In genomic region chr19:19591133-19591825, GRCh38 we compare ENCODE assay signal across 8 cellular contexts. TPM values are rescaled to one million over a fixed set of nuclear protein-coding genes. Genes with fewer than 3 reads are reported as not detected.
DNase-seq lines count a peak whose midpoint lies in the region; ATAC-seq and TF ChIP-seq lines count a peak whose summit lies in the region.

No MANE protein-coding gene starts in this region.

- TF ChIP-seq CTCF in chondrocyte (IDR thresholded peaks at IDR 0.05) (no peak), natural killer cell (IDR thresholded peaks at IDR 0.05) (no peak), upper lobe of left lung (IDR thresholded peaks at IDR 0.05) (no peak)

- DNase-seq in activated CD4-positive, CD25-positive, alpha-beta regulatory T cell (lab: John Stamatoyannopoulos, UW): peak; percentile 13 to 41 (median 31)
- no peak for DNase-seq in chondrocyte (ENCODE audit: low spot score)
- peak; percentile 40 for DNase-seq in natural killer cell
- peak in 1 of 2 donors; percentile 77 for DNase-seq in upper lobe of left lung
- no peak for DNase-seq in cerebellar cortex (ENCODE audit: low spot score)

- H3K4me1 ChIP-seq in upper lobe of left lung: peaks cover 13 to 36% (median 21%) of the 10 kb centered on the region in 4 donors

- 48 to 50% methylated on average over 6 to 13 of the region's 13 CpGs for WGBS in upper lobe of left lung, 2 donors

- no peak for TF ChIP-seq POLR2A in upper lobe of left lung (IDR thresholded peaks at IDR 0.05)

- intact Hi-C loops in natural killer cell (cut with micrococcal nuclease): loop anchor here (2.0 kb wide), 1 partner anchor 52 kb away; the partner anchor contains the start of gene GMIP

- H3K4me3 Mint-ChIP-seq in chondrocyte (ENCODE audit: unreplicated experiment) (no peak overlapping the region), natural killer cell (no peak overlapping the region)

- H3K27ac ChIP-seq in upper lobe of left lung: peak overlapping the region; percentile 55 to 86 (median 58)

- H3K4me3 ChIP-seq in upper lobe of left lung: no peak overlapping the region

- H3K27me3 ChIP-seq in upper lobe of left lung: no peaks in the 10 kb centered on the region

- H3K27me3 Mint-ChIP-seq in chondrocyte (ENCODE audit: low read depth) (no peaks in the 10 kb centered on the region), natural killer cell (ENCODE audit: low read depth in 2 of 2) (no peaks in the 10 kb centered on the region)

- H3K9me3 ChIP-seq in upper lobe of left lung: no peaks in the 10 kb centered on the region

- peak overlapping the region; percentile 89 for H3K27ac Mint-ChIP-seq in chondrocyte (ENCODE audit: unreplicated experiment)
- peak overlapping the region; percentile 56 to 79 for H3K27ac Mint-ChIP-seq in natural killer cell

- no peaks in the 10 kb centered on the region for H3K36me3 Mint-ChIP-seq in chondrocyte (ENCODE audit: low read depth)
- no peaks in the 10 kb centered on the region for H3K36me3 Mint-ChIP-seq in natural killer cell

- H3K36me3 ChIP-seq in upper lobe of left lung: no peaks in the 10 kb centered on the region

- TF ChIP-seq EP300 in upper lobe of left lung (IDR thresholded peaks at IDR 0.05): peak in 1 of 4 donors; percentile 48

- ATAC-seq in GM18520 (IDR thresholded peaks at IDR 0.05; ENCODE audit: unreplicated experiment) (peak; percentile 80), HG03565 (IDR thresholded peaks at IDR 0.05; ENCODE audit: unreplicated experiment) (peak; percentile 61), natural killer cell (peak; percentile 84 to 90 (median 89)), upper lobe of left lung (ENCODE audit: low FRiP score in 2 of 2) (peak; percentile 50 to 71), HG02970 (IDR thresholded peaks at IDR 0.05; ENCODE audit: low FRiP score, unreplicated experiment) (no peak)

- H3K9me3 Mint-ChIP-seq in chondrocyte (ENCODE audit: low read depth): no peaks in the 10 kb centered on the region
- H3K9me3 Mint-ChIP-seq in natural killer cell: no peaks in the 10 kb centered on the region

- peaks cover 27% of the 10 kb centered on the region for H3K4me1 Mint-ChIP-seq in chondrocyte (ENCODE audit: low read depth)
- peaks cover 0 to 16% of the 10 kb centered on the region in 2 donors for H3K4me1 Mint-ChIP-seq in natural killer cell

RNA-seq across cellular contexts. Expression of gene PBX4, which starts 27.2 kb away (rescaled TPM):
- 1.1 to 1.5 TPM (median 1.2 TPM) in 3 replicates for total RNA-seq in chondrocyte
- 10 to 100 TPM; 10.7 to 15.9 (median 11.1) TPM for total RNA-seq in natural killer cell
- total RNA-seq in upper lobe of left lung: 10 to 100 TPM in 2 of 6 donors, 1 to 10 TPM in 4; 2.0 to 30.4 (median 5.8) TPM

RNA-seq across cellular contexts. Expression of gene LPAR2, which starts 36.7 kb away (rescaled TPM):
- 8.1 to 9.5 TPM (median 8.2 TPM) in 3 replicates for total RNA-seq in chondrocyte
- total RNA-seq in natural killer cell: 10 to 100 TPM; 52.1 to 81.5 (median 56.4) TPM
- 10 to 100 TPM; 16.4 to 51.3 (median 24.1) TPM for total RNA-seq in upper lobe of left lung

RNA-seq across cellular contexts. Expression of gene GMIP, which starts 52.2 kb away (rescaled TPM):
- total RNA-seq in chondrocyte: 18.0 to 19.5 TPM (median 18.3 TPM) in 3 replicates
- 100 to 1,000 TPM; 134 to 188 (median 150) TPM for total RNA-seq in natural killer cell
- 100 to 1,000 TPM in 1 of 6 donors, 10 to 100 TPM in 5; 20.8 to 109 (median 49.1) TPM for total RNA-seq in upper lobe of left lung

RNA-seq across cellular contexts. Expression of gene CILP2, which starts 53.2 kb away (rescaled TPM):
- total RNA-seq in chondrocyte (5.8 to 12.7 TPM (median 11.7 TPM) in 3 replicates), natural killer cell (under 1 TPM; 0.05 to 0.20 (median 0.11) TPM), upper lobe of left lung (under 1 TPM in 2 of 6 donors, not detected in 4; 0.14 to 0.37 TPM)

Comparison
In these comparisons a context has a peak if more than half of its experiments do, and no peak if none do; other contexts are left out.
1. DNase-seq: peak in activated CD4-positive, CD25-positive, alpha-beta regulatory T cell (4 of 4) and natural killer cell (single experiment); none in chondrocyte (single experiment) and cerebellar cortex (single experiment).